1 cellular context compared by ENCODE assay signal in the genomic region with DNA sequence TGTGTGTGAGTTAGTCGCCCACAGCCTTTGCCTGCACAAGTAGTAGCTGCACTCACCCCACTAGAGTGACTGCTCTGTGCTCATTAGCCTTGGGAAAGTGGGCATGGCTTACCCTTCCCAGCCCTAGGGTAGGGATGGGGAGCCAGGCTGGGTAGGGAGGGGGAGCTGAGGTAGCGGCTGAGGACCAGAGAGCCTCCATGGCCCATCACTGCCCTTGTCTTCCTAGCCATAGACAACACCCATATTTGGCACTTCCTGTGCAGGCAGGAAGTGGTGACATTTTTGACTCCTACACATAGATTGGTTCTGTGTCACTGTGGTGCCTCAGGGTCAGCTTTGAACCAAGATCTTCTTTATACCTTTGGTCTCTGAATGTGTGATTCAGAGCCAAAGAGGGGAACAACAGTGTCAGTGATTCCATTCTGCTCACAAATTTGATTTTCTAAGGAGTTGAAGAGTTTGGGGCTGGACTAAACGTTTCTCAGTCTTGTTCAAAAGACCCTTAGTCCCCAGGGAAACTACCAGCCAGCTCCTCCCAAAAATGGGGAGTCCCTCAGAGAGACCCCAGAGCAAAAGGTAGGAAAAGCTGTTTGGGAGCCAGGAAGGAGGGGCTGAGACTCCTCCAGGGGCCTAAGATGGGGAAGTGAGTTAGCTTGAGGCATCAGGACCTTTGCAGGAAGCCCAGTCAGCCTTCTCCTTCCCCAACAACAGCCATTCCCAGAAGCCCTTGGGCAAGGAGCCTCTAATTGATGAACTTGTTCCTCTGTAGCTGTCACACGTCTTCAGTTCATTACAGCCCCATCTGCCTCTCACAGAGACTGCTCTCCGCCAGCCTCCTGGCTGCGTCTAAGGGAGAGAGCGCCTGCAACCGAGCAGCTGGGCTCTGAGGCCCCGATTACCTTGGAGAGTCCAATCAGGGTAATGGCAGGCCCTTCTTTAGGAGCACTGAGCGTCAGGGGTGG.
TF ChIP-seq lines count a peak whose summit lies in the region.

No MANE protein-coding gene starts in this region.

TF ChIP-seq in SK-N-SH, 30 proteins besides CTCF, POLR2A, EP300 and RAD21 (continued from another document):
- TF ChIP-seq USF1 (IDR thresholded peaks at IDR 0.05; ENCODE audit: borderline replicate concordance, low read depth) (no peak), YY1 (IDR thresholded peaks at IDR 0.05; ENCODE audit: low read depth) (no peak), RXRA (IDR thresholded peaks at IDR 0.05; ENCODE audit: borderline replicate concordance, low read depth) (no peak), GATA2 (CRISPR knock-in tag; IDR thresholded peaks at IDR 0.05) (no peak)
